Comparison of ENCODE assay signal across 19 cellular contexts in the genomic region with DNA sequence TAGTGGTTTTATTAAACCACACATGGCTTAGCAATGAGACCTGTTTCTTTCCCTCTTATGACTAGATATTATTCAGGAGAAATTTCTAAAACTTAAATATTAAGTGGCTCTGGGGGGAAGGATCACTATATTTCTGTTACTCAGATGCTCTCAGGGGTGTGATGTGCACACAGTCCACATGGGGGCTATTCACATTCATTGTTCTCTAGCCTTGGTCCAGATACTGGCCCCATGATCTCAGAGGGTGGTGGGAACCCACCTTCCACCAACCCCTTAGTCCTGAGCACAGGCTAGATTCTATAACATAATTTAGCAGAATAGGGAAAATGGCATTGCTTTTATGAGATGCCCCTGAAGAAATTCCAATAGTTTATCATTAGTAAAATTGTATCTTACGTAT.
DNase-seq lines count a peak whose midpoint lies in the region; ATAC-seq and TF ChIP-seq lines count a peak whose summit lies in the region.
"Had no signal": no experiment of that assay in that cellular context is flagged by ENCODE, and none has a peak within 500 bp of the region (broad histone marks: within the 10 kb centered on the region; RNA-seq: fewer than 3 reads in every experiment).

No MANE protein-coding gene starts in this region.

- no peak overlapping the region for H3K27ac Mint-ChIP-seq in CD4-positive, alpha-beta T cell
- H3K27ac Mint-ChIP-seq: CD14-positive monocyte had no signal

- POLR2A ChIA-PET in CD4-positive, alpha-beta T cell (lab: Charles Lee), result no interaction called here

- intact Hi-C loops in left ventricle myocardium inferior (cut with micrococcal nuclease) (no loop called here), Right ventricle myocardium superior (cut with DNase I) (no loop called here)
- intact Hi-C loops in CD4-positive, alpha-beta T cell (cut with DNase I, micrococcal nuclease), result no loop called here

- peak; percentile 17 for TF ChIP-seq CTCF in left ventricle myocardium inferior (IDR thresholded peaks at IDR 0.05; ENCODE audit: borderline replicate concordance)
- TF ChIP-seq CTCF in CD4-positive, alpha-beta T cell (IDR thresholded peaks at IDR 0.05), result no peak

- no peak overlapping the region for H3K4me3 Mint-ChIP-seq in CD4-positive, alpha-beta T cell
- H3K4me3 Mint-ChIP-seq: CD14-positive monocyte had no signal

- no peaks in the 10 kb centered on the region for H3K4me1 Mint-ChIP-seq in CD4-positive, alpha-beta T cell (ENCODE audit: low read depth)
- H3K4me1 Mint-ChIP-seq: CD14-positive monocyte had no signal

- no peaks in the 10 kb centered on the region for H3K36me3 Mint-ChIP-seq in CD4-positive, alpha-beta T cell (ENCODE audit: low read depth)
- H3K36me3 Mint-ChIP-seq: CD14-positive monocyte had no signal

- H3K4ac ChIP-seq in mesendoderm (ENCODE audit: low read depth, low read length), result no peak overlapping the region

- H2BK5ac ChIP-seq in mesendoderm (ENCODE audit: low read length), result no peak overlapping the region

- no peak overlapping the region for H3K27ac ChIP-seq in left ventricle myocardium inferior (replicated peaks)
- no peak overlapping the region for H3K27ac ChIP-seq in mesendoderm (ENCODE audit: low read depth, low read length)
- H3K27ac ChIP-seq in CD4-positive, alpha-beta T cell (ENCODE audit: low read depth, low read length), result no peak overlapping the region
- H3K27ac ChIP-seq: Peyer's patch, SK-N-MC had no signal

- no peak overlapping the region for H3K4me2 ChIP-seq in mesendoderm (ENCODE audit: low read length)

- DNase-seq in left ventricle myocardium inferior, result no peak
- DNase-seq in Right ventricle myocardium superior, result no peak
- DNase-seq in NAMALWA (ENCODE audit: low spot score), result peak; percentile 13
- peak; percentile 11 for DNase-seq in mesendoderm
- DNase-seq in NCI-H1105 treated with DMSO at 0.1 percent for 48 hours (lab: John Stamatoyannopoulos, UW), result no peak
- no peak for DNase-seq in CD4-positive, alpha-beta T cell
- DNase-seq in activated naive CD4-positive, alpha-beta T cell treated with anti-CD3 and anti-CD28 coated beads, Interleukin-2, amount 50 U/mL, for 16 hours, result no peak
- no peak for DNase-seq in LoVo (ENCODE audit: low spot score)
- DNase-seq: COR-L47, GF-D8, NCI-H1048, NCI-H146, NCI-H2081 treated with DMSO at 0.1 percent for 48 hours, NCI-H510A, Peyer's patch had no signal

- peaks cover 5% of the 10 kb centered on the region for H3K9me3 Mint-ChIP-seq in CD4-positive, alpha-beta T cell

- H3K36me3 ChIP-seq in left ventricle myocardium inferior (no peaks in the 10 kb centered on the region), mesendoderm (ENCODE audit: control insufficient read depth, insufficient read depth, low read length) (no peaks in the 10 kb centered on the region)
- H3K36me3 ChIP-seq: HAP-1, Peyer's patch had no signal

- H3K79me2 ChIP-seq in mesendoderm (ENCODE audit: control insufficient read depth, insufficient read depth, low read length), result no peaks in the 10 kb centered on the region

- no peak overlapping the region for H3K18ac ChIP-seq in mesendoderm (ENCODE audit: low read length)

- H3K4me1 ChIP-seq in left ventricle myocardium inferior (no peaks in the 10 kb centered on the region), mesendoderm (ENCODE audit: control insufficient read depth, low read depth, low read length) (no peaks in the 10 kb centered on the region)
- H3K4me1 ChIP-seq: HAP-1, Peyer's patch had no signal

- H4K5ac ChIP-seq in mesendoderm (ENCODE audit: low read length), result no peak overlapping the region

- H2BK120ac ChIP-seq in mesendoderm (ENCODE audit: low read depth, low read length), result no peak overlapping the region

- CTCF ChIA-PET in CD4-positive, alpha-beta T cell (lab: Charles Lee), result no interaction called here

- WGBS in mesendoderm (ENCODE audit: extremely low coverage, insufficient coverage, low lambda C conversion rate), result no CpG with 5 or more reads among the region's 1 CpG

- no peak overlapping the region for H2BK15ac ChIP-seq in mesendoderm (replicated peaks; ENCODE audit: low read depth)

- H3K9me3 ChIP-seq in left ventricle myocardium inferior (replicated peaks), result peaks cover 7% of the 10 kb centered on the region
- no peaks in the 10 kb centered on the region for H3K9me3 ChIP-seq in CD4-positive, alpha-beta T cell (ENCODE audit: control insufficient read depth, low read length)
- H3K9me3 ChIP-seq: HAP-1, Peyer's patch had no signal

- no peak overlapping the region for H2AK5ac ChIP-seq in mesendoderm (ENCODE audit: low read length)

- H3K4me3 ChIP-seq in left ventricle myocardium inferior, result no peak overlapping the region
- no peak overlapping the region for H3K4me3 ChIP-seq in mesendoderm (ENCODE audit: low read length)
- H3K4me3 ChIP-seq: HAP-1, Peyer's patch, SK-N-MC had no signal

- no peak overlapping the region for H4K8ac ChIP-seq in mesendoderm (ENCODE audit: low read depth, low read length)

- peaks cover 15% of the 10 kb centered on the region for H3K27me3 ChIP-seq in left ventricle myocardium inferior (ENCODE audit: low read depth)
- no peaks in the 10 kb centered on the region for H3K27me3 ChIP-seq in mesendoderm (ENCODE audit: insufficient read depth, low read length, poor library complexity)
- H3K27me3 ChIP-seq in CD4-positive, alpha-beta T cell (ENCODE audit: control insufficient read depth, insufficient read depth, low read length), result no peaks in the 10 kb centered on the region
- H3K27me3 ChIP-seq: Peyer's patch had no signal

- H3K23ac ChIP-seq in mesendoderm (ENCODE audit: low read length), result no peak overlapping the region

- ATAC-seq in Right ventricle myocardium superior (ENCODE audit: poor library complexity), result no peak
- no peak for ATAC-seq in CD4-positive, alpha-beta T cell (ENCODE audit: poor library complexity)
- ATAC-seq: Right ventricle myocardium inferior had no signal

- H3K79me1 ChIP-seq in mesendoderm (ENCODE audit: low read length), result no peaks in the 10 kb centered on the region

- no peak overlapping the region for H3K9ac ChIP-seq in mesendoderm (ENCODE audit: low read length)

- H3K27me3 Mint-ChIP-seq in CD4-positive, alpha-beta T cell, result peaks cover 38% of the 10 kb centered on the region

- H3K56ac ChIP-seq in mesendoderm (ENCODE audit: low read length), result no peak overlapping the region

Comparison
In these comparisons a context has a peak if more than half of its experiments do, and no peak if none do; other contexts are left out.
1. DNase-seq: peak in NAMALWA (single experiment) and mesendoderm (single experiment); none in left ventricle myocardium inferior (single experiment), Right ventricle myocardium superior (single experiment), NCI-H1105 treated with DMSO at 0.1 percent for 48 hours (single experiment), CD4-positive, alpha-beta T cell (0 of 10), activated naive CD4-positive, alpha-beta T cell treated with anti-CD3 and anti-CD28 coated beads, Interleukin-2, amount 50 U/mL, for 16 hours (single experiment) and LoVo (single experiment).